ENCODE assay signal across 12 cellular contexts in genomic region chr20:64058536-64058935, GRCh38. TPM values are rescaled to one million over a fixed set of nuclear protein-coding genes. Genes with fewer than 3 reads are reported as not detected.
DNase-seq lines count a peak whose midpoint lies in the region; ATAC-seq, FAIRE-seq and TF ChIP-seq lines count a peak whose summit lies in the region.
"Had no signal": no experiment of that assay in that cellular context is flagged by ENCODE, and none has a peak within 500 bp of the region (broad histone marks: within the 10 kb centered on the region; RNA-seq: fewer than 3 reads in every experiment).

No MANE protein-coding gene starts in this region.

- 77% methylated on average over 12 of the region's 12 CpGs for WGBS in HepG2 (ENCODE audit: low lambda C conversion rate)
- 63% methylated on average over 8 of the region's 12 CpGs for WGBS in right lobe of liver (ENCODE audit: insufficient coverage, low coverage, low lambda C conversion rate, missing lambda C conversion rate)
- WGBS in mammary epithelial cell (ENCODE audit: low coverage, missing lambda C conversion rate) = 85% methylated on average over 11 of the region's 12 CpGs

- H3K27me3 ChIP-seq in HepG2 (ENCODE audit: control insufficient read depth in 1 of 2, insufficient read depth in 2 of 2, low read length in 2 of 2) (no peaks in the 10 kb centered on the region; a peak in 1 of 5 replicates), right lobe of liver (no peaks in the 10 kb centered on the region), mammary epithelial cell (ENCODE audit: insufficient read depth, low read length) (no peaks in the 10 kb centered on the region)
- H3K27me3 ChIP-seq: cardiac muscle cell had no signal

- dilution Hi-C loops in mammary epithelial cell (cut with HindIII; ENCODE audit: low sequenced_read_pairs) = no loop called here

- no peaks in the 10 kb centered on the region for H3K9me3 ChIP-seq in HepG2 (ENCODE audit: low read length)
- H3K9me3 ChIP-seq in right lobe of liver = no peaks in the 10 kb centered on the region
- H3K9me3 ChIP-seq in mammary epithelial cell (replicated peaks; ENCODE audit: insufficient read depth, low read length) = no peaks in the 10 kb centered on the region
- H3K9me3 ChIP-seq: gastroesophageal sphincter had no signal

- peaks cover 20% of the 10 kb centered on the region for H3K27me3 Mint-ChIP-seq in stimulated activated naive CD8-positive, alpha-beta T cell treated with anti-CD3 and anti-CD28 coated beads, Interleukin-15, amount 100 ng/mL, for 72 hours

- H2AFZ ChIP-seq in HepG2 (ENCODE audit: low read length) (no peak overlapping the region), mammary epithelial cell (ENCODE audit: low read depth, low read length) (no peak overlapping the region)

- intact Hi-C loops in HepG2 (cut with micrococcal nuclease; ENCODE audit: unreplicated experiment) = no loop called here
- intact Hi-C loops in right lobe of liver (cut with DNase I) = no loop called here
- intact Hi-C loops in mammary epithelial cell (cut with micrococcal nuclease) = loop anchor here (5.0 kb wide), 1 partner anchor 476 kb away; no protein-coding TSS in a partner anchor

- ATAC-seq in HepG2 (no peak), right lobe of liver (no peak)
- no peak for ATAC-seq in stimulated activated naive CD8-positive, alpha-beta T cell treated with anti-CD3 and anti-CD28 coated beads, Interleukin-15, amount 100 ng/mL, for 72 hours

- in situ Hi-C loops in HepG2 (cut with HindIII; ENCODE audit: extremely low pct_ligation_motif_present, low pct_unique_long_range_greater_than_20kb) (loop anchor here (5.0 kb wide), 1 partner anchor 81 kb away; the partner anchor contains the start of gene SAMD10), mammary epithelial cell (cut with MboI; ENCODE audit: low sequenced_read_pairs in 2 of 2) (no loop called here)

- no peaks in the 10 kb centered on the region for H3K79me2 ChIP-seq in HepG2 (ENCODE audit: insufficient read depth, low read length)
- H3K79me2 ChIP-seq in mammary epithelial cell (ENCODE audit: insufficient read depth, low read length) = peaks cover 5% of the 10 kb centered on the region

- no peak for FAIRE-seq in HepG2 (lab: Jason Lieb, UNC)

- 0 out of 6 replicates have a peak overlapping the region, but pooled peaks of 1 of the 3 experiments have one; percentile 69 for H3K4me3 ChIP-seq in HepG2 (replicated peaks in 1 of 3; ENCODE audit: insufficient read depth in 1 of 3, low read depth in 2 of 3, low read length in 3 of 3)
- H3K4me3 ChIP-seq in right lobe of liver = no peak overlapping the region
- no peak overlapping the region for H3K4me3 ChIP-seq in choroid plexus epithelial cell (ENCODE audit: low read depth, low read length)
- H3K4me3 ChIP-seq in mammary epithelial cell (replicated peaks in 1 of 3; ENCODE audit: insufficient read depth in 1 of 3, low read depth in 2 of 3, low read length in 3 of 3) = no peak overlapping the region
- H3K4me3 ChIP-seq: cardiac muscle cell, gastroesophageal sphincter had no signal

- TF ChIP-seq EP300 in HepG2 (IDR thresholded peaks at IDR 0.05; ENCODE audit: low read depth in 2 of 2, low read length in 2 of 2) = no peak
- no peak for TF ChIP-seq EP300 in HepG2 (CRISPR knock-in tag; IDR thresholded peaks at IDR 0.05; ENCODE audit: borderline replicate concordance)

- H3K9ac ChIP-seq in HepG2 (ENCODE audit: insufficient read depth, low read depth, low read length) = no peak overlapping the region
- H3K9ac ChIP-seq in mammary epithelial cell (ENCODE audit: insufficient read depth, low read length) = no peak overlapping the region

- BruUV-seq in HepG2 (replicated peaks; lab: Mats Ljungman, UMichigan) (no TSS peak), mammary epithelial cell (replicated peaks; lab: Mats Ljungman, UMichigan) (no TSS peak)

- POLR2A ChIA-PET in HepG2 (lab: Yijun Ruan, JAX) = interaction anchor here (0.7 to 4.6 kb wide), 5 partner anchors 8 to 78 kb away, joined by 3 to 41 read pairs (median 4); partner anchors contain the start of genes C20orf204 and PRPF6

- H3K4me3 Mint-ChIP-seq in stimulated activated naive CD8-positive, alpha-beta T cell treated with anti-CD3 and anti-CD28 coated beads, Interleukin-15, amount 100 ng/mL, for 72 hours = peak overlapping the region; percentile 28 to 89
- H3K4me3 Mint-ChIP-seq: immature natural killer cell had no signal

- no peak overlapping the region for H3K27ac ChIP-seq in HepG2 (ENCODE audit: extremely low read length, insufficient read depth, low read length)
- H3K27ac ChIP-seq in right lobe of liver = no peak overlapping the region
- no peak overlapping the region for H3K27ac ChIP-seq in mammary epithelial cell (ENCODE audit: insufficient read depth, low read depth, low read length)
- H3K27ac ChIP-seq: cardiac muscle cell, gastroesophageal sphincter had no signal

- CTCF ChIA-PET in HepG2 (lab: Yijun Ruan, JAX; ENCODE audit: low intra/inter-chr PET ratio, low total read pairs) = interaction anchor here (1.2 to 3.7 kb wide), 2 partner anchors 78 to 102 kb away, joined by 3 to 33 read pairs; partner anchors contain the start of genes PRPF6, SAMD10 and UCKL1
- CTCF ChIA-PET in mammary epithelial cell (lab: Charles Lee; ENCODE audit: low non-redundant PET) = no interaction called here

- H3K4me1 ChIP-seq in HepG2 (ENCODE audit: insufficient read depth, low read length) (peaks cover 69% of the 10 kb centered on the region), right lobe of liver (peaks cover 0 to 5% (median 1%) of the 10 kb centered on the region in 4 donors), mammary epithelial cell (ENCODE audit: insufficient read depth, low read length) (peaks cover 23% of the 10 kb centered on the region)

- no peak overlapping the region for H3K4me2 ChIP-seq in HepG2 (ENCODE audit: low read depth, low read length)
- no peak overlapping the region for H3K4me2 ChIP-seq in mammary epithelial cell (ENCODE audit: insufficient read depth, low read depth, low read length)

- TF ChIP-seq POLR2A in HepG2 (IDR thresholded peaks at IDR 0.05; ENCODE audit: insufficient read depth in 1 of 2, low read depth in 2 of 2, low read length in 2 of 2) (no peak), right lobe of liver (IDR thresholded peaks at IDR 0.05) (no peak)

- H4K20me1 ChIP-seq in HepG2 (ENCODE audit: insufficient read depth, low read length) = 0 out of 2 replicates have a peak, but pooled peaks cover under 1% of the 10 kb centered on the region
- no peaks in the 10 kb centered on the region for H4K20me1 ChIP-seq in mammary epithelial cell (ENCODE audit: insufficient read depth, low read length)

- no peak for TF ChIP-seq RAD21 in HepG2 (CRISPR knock-in tag; IDR thresholded peaks at IDR 0.05)

- H3K36me3 ChIP-seq in HepG2 (replicated peaks in 1 of 2; ENCODE audit: control insufficient read depth in 1 of 2, insufficient read depth in 2 of 2, low read length in 2 of 2) = no peaks in the 10 kb centered on the region
- no peaks in the 10 kb centered on the region for H3K36me3 ChIP-seq in right lobe of liver
- H3K36me3 ChIP-seq in mammary epithelial cell (ENCODE audit: insufficient read depth, low read length) = no peaks in the 10 kb centered on the region
- H3K36me3 ChIP-seq: cardiac muscle cell, gastroesophageal sphincter had no signal

- DNase-seq in HepG2 (ENCODE audit: low spot score) (no peak), right lobe of liver (no peak), RKO (ENCODE audit: low spot score) (peak; percentile 45), choroid plexus epithelial cell (ENCODE audit: low read depth) (peak; percentile 70), pons (ENCODE audit: low spot score) (no peak), NCI-H69 (lab: John Stamatoyannopoulos, UW) (no peak), mammary epithelial cell (no peak)
- DNase-seq in stimulated activated naive CD8-positive, alpha-beta T cell treated with anti-CD3 and anti-CD28 coated beads, Interleukin-15, amount 100 ng/mL, for 72 hours = no peak

- H3K9me3 Mint-ChIP-seq in stimulated activated naive CD8-positive, alpha-beta T cell treated with anti-CD3 and anti-CD28 coated beads, Interleukin-15, amount 100 ng/mL, for 72 hours = no peaks in the 10 kb centered on the region
- H3K9me3 Mint-ChIP-seq: immature natural killer cell had no signal

- TF ChIP-seq CTCF in HepG2 (CRISPR knock-in tag; IDR thresholded peaks at IDR 0.05) = no peak
- TF ChIP-seq CTCF in right lobe of liver (IDR thresholded peaks at IDR 0.05) = no peak
- TF ChIP-seq CTCF in choroid plexus epithelial cell (conservative IDR thresholded peaks at IDR 0.05; ENCODE audit: low read depth, low read length) = no peak
- no peak for TF ChIP-seq CTCF in mammary epithelial cell (conservative IDR thresholded peaks at IDR 0.05 in 1 of 2, IDR thresholded peaks at IDR 0.05 in 1 of 2; ENCODE audit: extremely low read depth in 1 of 2, insufficient read depth in 1 of 2, low read depth in 1 of 2, low read length in 2 of 2)

- H3K27ac Mint-ChIP-seq in stimulated activated naive CD8-positive, alpha-beta T cell treated with anti-CD3 and anti-CD28 coated beads, Interleukin-15, amount 100 ng/mL, for 72 hours = no peak overlapping the region
- H3K27ac Mint-ChIP-seq: immature natural killer cell had no signal

- peaks cover 69% of the 10 kb centered on the region for H3K4me1 Mint-ChIP-seq in stimulated activated naive CD8-positive, alpha-beta T cell treated with anti-CD3 and anti-CD28 coated beads, Interleukin-15, amount 100 ng/mL, for 72 hours

RNA-seq across cellular contexts. Expression of gene TCEA2, which starts 4.5 kb away (rescaled TPM):
- 25.9 and 33.7 TPM in 2 replicates for total RNA-seq in HepG2 (2016; rRNA removed; fragmentation: Illumina TruSeq; extraction: Trizol)
- 58.0 and 75.2 TPM in 2 replicates for total RNA-seq in HepG2 (2016; cell fraction: cytosol; rRNA removed; fragmentation: Illumina TruSeq; extraction: Trizol; ENCODE audit: low read depth)
- total RNA-seq in HepG2 (2016; cell fraction: insoluble cytoplasmic fraction; rRNA removed; fragmentation: Illumina TruSeq; extraction: Trizol) = 25.2 and 31.6 TPM in 2 replicates
- 54.3 and 70.5 TPM in 2 replicates for total RNA-seq in HepG2 (2016; cell fraction: membrane; rRNA removed; fragmentation: Illumina TruSeq; extraction: Trizol)
- total RNA-seq in HepG2 (2016; cell fraction: nucleus; rRNA removed; fragmentation: Illumina TruSeq; extraction: Trizol) = 19.6 and 25.2 TPM in 2 replicates
- 28.1 and 36.8 TPM in 2 replicates for polyA plus RNA-seq in HepG2 (2011; rRNA removed)
- polyA plus RNA-seq in HepG2 (2011; cell fraction: cytosol; rRNA removed) = 22.9 and 25.9 TPM in 2 replicates
- polyA plus RNA-seq in HepG2 (2011; cell fraction: nucleus; rRNA removed) = 101 and 106 TPM in 2 replicates
- 70.9 and 75.4 TPM in 2 replicates for polyA plus RNA-seq in HepG2 (2012)
- polyA plus RNA-seq in HepG2 (2016; cell fraction: cytosol; fragmentation: Illumina TruSeq; extraction: Trizol; ENCODE audit: low read depth) = 308 and 317 TPM in 2 replicates
- polyA plus RNA-seq in HepG2 (2016; cell fraction: insoluble cytoplasmic fraction; fragmentation: Illumina TruSeq; extraction: Trizol; ENCODE audit: low read depth) = 54.5 and 74.5 TPM in 2 replicates
- polyA plus RNA-seq in HepG2 (2016; cell fraction: membrane; fragmentation: Illumina TruSeq; extraction: Trizol; ENCODE audit: low read depth) = 232 and 236 TPM in 2 replicates
- polyA plus RNA-seq in HepG2 (2016; cell fraction: nucleus; fragmentation: Illumina TruSeq; extraction: Trizol; ENCODE audit: insufficient read depth, low read depth) = 80.5 and 83.8 TPM in 2 replicates
- 42.1 and 65.5 TPM in 2 replicates for polyA minus RNA-seq in HepG2 (2011; rRNA and poly(A)+ RNA removed; ENCODE audit: low replicate concordance)
- polyA minus RNA-seq in HepG2 (2011; cell fraction: cytosol; rRNA and poly(A)+ RNA removed) = 21.6 and 27.5 TPM in 2 replicates
- polyA minus RNA-seq in HepG2 (2011; cell fraction: nucleus; rRNA and poly(A)+ RNA removed) = 32.7 and 36.6 TPM in 2 replicates
- total RNA-seq in right lobe of liver = 10 to 100 TPM; 14.8 to 45.6 (median 28.6) TPM
- total RNA-seq in mammary epithelial cell = 10 to 100 TPM; 15.7 to 37.9 TPM
- 15.6 TPM for polyA plus RNA-seq in mammary epithelial cell
- polyA minus RNA-seq in mammary epithelial cell = 26.4 TPM

RNA-seq across cellular contexts. Expression of gene SOX18, which starts 9.1 kb away (rescaled TPM):
- total RNA-seq in HepG2 (2016; rRNA removed; fragmentation: Illumina TruSeq; extraction: Trizol) = 1.3 and 1.9 TPM in 2 replicates
- 1.1 and 1.6 TPM in 2 replicates for total RNA-seq in HepG2 (2016; cell fraction: cytosol; rRNA removed; fragmentation: Illumina TruSeq; extraction: Trizol; ENCODE audit: low read depth)
- total RNA-seq in HepG2 (2016; cell fraction: insoluble cytoplasmic fraction; rRNA removed; fragmentation: Illumina TruSeq; extraction: Trizol) = 0.94 and 1.8 TPM in 2 replicates
- total RNA-seq in HepG2 (2016; cell fraction: membrane; rRNA removed; fragmentation: Illumina TruSeq; extraction: Trizol) = 2.7 and 3.0 TPM in 2 replicates
- total RNA-seq in HepG2 (2016; cell fraction: nucleus; rRNA removed; fragmentation: Illumina TruSeq; extraction: Trizol) = 1.4 and 2.1 TPM in 2 replicates
- 1.6 and 2.0 TPM in 2 replicates for polyA plus RNA-seq in HepG2 (2011; rRNA removed)
- polyA plus RNA-seq in HepG2 (2011; cell fraction: cytosol; rRNA removed) = 1.1 and 2.3 TPM in 2 replicates
- 8.4 and 10.3 TPM in 2 replicates for polyA plus RNA-seq in HepG2 (2011; cell fraction: nucleus; rRNA removed)
- polyA plus RNA-seq in HepG2 (2012) = 2.4 and 3.1 TPM in 2 replicates
- 1.8 and 1.9 TPM in 2 replicates for polyA plus RNA-seq in HepG2 (2016; cell fraction: cytosol; fragmentation: Illumina TruSeq; extraction: Trizol; ENCODE audit: low read depth)
- polyA plus RNA-seq in HepG2 (2016; cell fraction: insoluble cytoplasmic fraction; fragmentation: Illumina TruSeq; extraction: Trizol; ENCODE audit: low read depth) = 7.2 and 8.4 TPM in 2 replicates
- polyA plus RNA-seq in HepG2 (2016; cell fraction: membrane; fragmentation: Illumina TruSeq; extraction: Trizol; ENCODE audit: low read depth) = 3.3 and 4.0 TPM in 2 replicates
- 9.0 and 10.0 TPM in 2 replicates for polyA plus RNA-seq in HepG2 (2016; cell fraction: nucleus; fragmentation: Illumina TruSeq; extraction: Trizol; ENCODE audit: insufficient read depth, low read depth)
- 0.28 and 1.8 TPM in 2 replicates for polyA minus RNA-seq in HepG2 (2011; rRNA and poly(A)+ RNA removed; ENCODE audit: low replicate concordance)
- polyA minus RNA-seq in HepG2 (2011; cell fraction: cytosol; rRNA and poly(A)+ RNA removed) = 1.9 and 4.0 TPM in 2 replicates
- polyA minus RNA-seq in HepG2 (2011; cell fraction: nucleus; rRNA and poly(A)+ RNA removed) = 0.77 and 0.87 TPM in 2 replicates
- total RNA-seq in right lobe of liver = 1 to 10 TPM; 4.1 to 7.8 (median 5.6) TPM
- total RNA-seq in mammary epithelial cell = under 1 TPM in 1 of 2 donors, not detected in 1; 0.16 TPM
- not detected for polyA plus RNA-seq in mammary epithelial cell
- not detected for polyA minus RNA-seq in mammary epithelial cell
- total RNA-seq: progenitor cell of endocrine pancreas had no signal
- polyA plus RNA-seq: cardiac muscle cell, immature natural killer cell had no signal

RNA-seq across cellular contexts. Expression of gene RGS19, which starts 20.8 kb away (rescaled TPM):
- total RNA-seq in HepG2 (2016; rRNA removed; fragmentation: Illumina TruSeq; extraction: Trizol) (10.2 and 10.7 TPM in 2 replicates), right lobe of liver (10 to 100 TPM in 2 of 6 experiments, 1 to 10 TPM in 4; 2.6 to 10.9 (median 5.7) TPM), mammary epithelial cell (10 to 100 TPM in 1 of 2 donors, 1 to 10 TPM in 1; 9.5 to 15.9 TPM)
- 8.3 and 13.6 TPM in 2 replicates for total RNA-seq in HepG2 (2016; cell fraction: cytosol; rRNA removed; fragmentation: Illumina TruSeq; extraction: Trizol; ENCODE audit: low read depth)
- total RNA-seq in HepG2 (2016; cell fraction: insoluble cytoplasmic fraction; rRNA removed; fragmentation: Illumina TruSeq; extraction: Trizol) = 9.9 and 10.3 TPM in 2 replicates
- total RNA-seq in HepG2 (2016; cell fraction: membrane; rRNA removed; fragmentation: Illumina TruSeq; extraction: Trizol) = 24.1 and 24.7 TPM in 2 replicates
- total RNA-seq in HepG2 (2016; cell fraction: nucleus; rRNA removed; fragmentation: Illumina TruSeq; extraction: Trizol) = 7.0 and 7.6 TPM in 2 replicates
- polyA plus RNA-seq in HepG2 (2011; rRNA removed) (11.9 and 14.7 TPM in 2 replicates), mammary epithelial cell (13.9 TPM)
- 11.7 and 19.3 TPM in 2 replicates for polyA plus RNA-seq in HepG2 (2011; cell fraction: cytosol; rRNA removed)
- polyA plus RNA-seq in HepG2 (2011; cell fraction: nucleus; rRNA removed) = 12.6 and 13.6 TPM in 2 replicates
- 4.4 and 6.8 TPM in 2 replicates for polyA plus RNA-seq in HepG2 (2012)
- 18.0 and 22.1 TPM in 2 replicates for polyA plus RNA-seq in HepG2 (2016; cell fraction: cytosol; fragmentation: Illumina TruSeq; extraction: Trizol; ENCODE audit: low read depth)
- 14.2 and 16.6 TPM in 2 replicates for polyA plus RNA-seq in HepG2 (2016; cell fraction: insoluble cytoplasmic fraction; fragmentation: Illumina TruSeq; extraction: Trizol; ENCODE audit: low read depth)
- 25.0 and 29.7 TPM in 2 replicates for polyA plus RNA-seq in HepG2 (2016; cell fraction: membrane; fragmentation: Illumina TruSeq; extraction: Trizol; ENCODE audit: low read depth)
- 9.7 and 10.6 TPM in 2 replicates for polyA plus RNA-seq in HepG2 (2016; cell fraction: nucleus; fragmentation: Illumina TruSeq; extraction: Trizol; ENCODE audit: insufficient read depth, low read depth)
- 15.8 and 18.5 TPM in 2 replicates for polyA minus RNA-seq in HepG2 (2011; rRNA and poly(A)+ RNA removed; ENCODE audit: low replicate concordance)
- 8.1 and 9.1 TPM in 2 replicates for polyA minus RNA-seq in HepG2 (2011; cell fraction: cytosol; rRNA and poly(A)+ RNA removed)
- polyA minus RNA-seq in HepG2 (2011; cell fraction: nucleus; rRNA and poly(A)+ RNA removed) = 4.5 and 5.5 TPM in 2 replicates
- polyA minus RNA-seq in mammary epithelial cell = 8.8 TPM

RNA-seq across cellular contexts. Expression of gene OPRL1, which starts 21.3 kb away (rescaled TPM):
- 0.27 and 0.35 TPM in 2 replicates for total RNA-seq in HepG2 (2016; rRNA removed; fragmentation: Illumina TruSeq; extraction: Trizol)
- not detected in 2 replicates for total RNA-seq in HepG2 (2016; cell fraction: cytosol; rRNA removed; fragmentation: Illumina TruSeq; extraction: Trizol; ENCODE audit: low read depth)
- total RNA-seq in HepG2 (2016; cell fraction: insoluble cytoplasmic fraction; rRNA removed; fragmentation: Illumina TruSeq; extraction: Trizol) = 0.16 and 0.56 TPM in 2 replicates
- total RNA-seq in HepG2 (2016; cell fraction: membrane; rRNA removed; fragmentation: Illumina TruSeq; extraction: Trizol) = 0.12 and 0.14 TPM in 2 replicates
- 0.25 and 0.28 TPM in 2 replicates for total RNA-seq in HepG2 (2016; cell fraction: nucleus; rRNA removed; fragmentation: Illumina TruSeq; extraction: Trizol)
- polyA plus RNA-seq in HepG2 (2011; rRNA removed) = 0.71 and 0.77 TPM in 2 replicates
- 0.37 and 0.86 TPM in 2 replicates for polyA plus RNA-seq in HepG2 (2011; cell fraction: cytosol; rRNA removed)
- 0.99 and 1.1 TPM in 2 replicates for polyA plus RNA-seq in HepG2 (2011; cell fraction: nucleus; rRNA removed)
- polyA plus RNA-seq in HepG2 (2012) = 0.28 and 0.56 TPM in 2 replicates
- polyA plus RNA-seq in HepG2 (2016; cell fraction: cytosol; fragmentation: Illumina TruSeq; extraction: Trizol; ENCODE audit: low read depth) = not detected in 2 replicates
- 0.32 and 0.40 TPM in 2 replicates for polyA plus RNA-seq in HepG2 (2016; cell fraction: insoluble cytoplasmic fraction; fragmentation: Illumina TruSeq; extraction: Trizol; ENCODE audit: low read depth)
- 0.08 TPM in 1 of 2 replicates, not detected in the other for polyA plus RNA-seq in HepG2 (2016; cell fraction: membrane; fragmentation: Illumina TruSeq; extraction: Trizol; ENCODE audit: low read depth)
- polyA plus RNA-seq in HepG2 (2016; cell fraction: nucleus; fragmentation: Illumina TruSeq; extraction: Trizol; ENCODE audit: insufficient read depth, low read depth) = 0.33 and 0.61 TPM in 2 replicates
- 0.14 and 3.0 TPM in 2 replicates for polyA minus RNA-seq in HepG2 (2011; rRNA and poly(A)+ RNA removed; ENCODE audit: low replicate concordance)
- polyA minus RNA-seq in HepG2 (2011; cell fraction: cytosol; rRNA and poly(A)+ RNA removed) = 0.59 and 0.62 TPM in 2 replicates
- polyA minus RNA-seq in HepG2 (2011; cell fraction: nucleus; rRNA and poly(A)+ RNA removed) = 0.13 and 0.25 TPM in 2 replicates
- under 1 TPM in 5 of 6 experiments, not detected in 1; 0.13 to 0.32 (median 0.25) TPM for total RNA-seq in right lobe of liver
- total RNA-seq in mammary epithelial cell = under 1 TPM; 0.38 to 0.50 TPM
- polyA plus RNA-seq in mammary epithelial cell = 0.24 TPM
- 0.21 TPM for polyA minus RNA-seq in mammary epithelial cell

RNA-seq across cellular contexts. Expression of gene C20orf204, which starts 22.6 kb away (rescaled TPM):
- 36.8 and 80.0 TPM in 2 replicates for total RNA-seq in HepG2 (2016; rRNA removed; fragmentation: Illumina TruSeq; extraction: Trizol)
- total RNA-seq in HepG2 (2016; cell fraction: cytosol; rRNA removed; fragmentation: Illumina TruSeq; extraction: Trizol; ENCODE audit: low read depth) = 48.6 and 61.3 TPM in 2 replicates
- 39.0 and 80.0 TPM in 2 replicates for total RNA-seq in HepG2 (2016; cell fraction: insoluble cytoplasmic fraction; rRNA removed; fragmentation: Illumina TruSeq; extraction: Trizol)
- 57.5 and 77.5 TPM in 2 replicates for total RNA-seq in HepG2 (2016; cell fraction: membrane; rRNA removed; fragmentation: Illumina TruSeq; extraction: Trizol)
- 68.2 and 72.7 TPM in 2 replicates for total RNA-seq in HepG2 (2016; cell fraction: nucleus; rRNA removed; fragmentation: Illumina TruSeq; extraction: Trizol)
- polyA plus RNA-seq in HepG2 (2011; rRNA removed) = 22.1 and 27.2 TPM in 2 replicates
- 22.8 and 58.2 TPM in 2 replicates for polyA plus RNA-seq in HepG2 (2011; cell fraction: cytosol; rRNA removed)
- 143 and 193 TPM in 2 replicates for polyA plus RNA-seq in HepG2 (2011; cell fraction: nucleus; rRNA removed)
- polyA plus RNA-seq in HepG2 (2012) = 13.4 and 16.2 TPM in 2 replicates
- 59.0 and 74.0 TPM in 2 replicates for polyA plus RNA-seq in HepG2 (2016; cell fraction: cytosol; fragmentation: Illumina TruSeq; extraction: Trizol; ENCODE audit: low read depth)
- 48.7 and 49.5 TPM in 2 replicates for polyA plus RNA-seq in HepG2 (2016; cell fraction: insoluble cytoplasmic fraction; fragmentation: Illumina TruSeq; extraction: Trizol; ENCODE audit: low read depth)
- 58.9 and 64.4 TPM in 2 replicates for polyA plus RNA-seq in HepG2 (2016; cell fraction: membrane; fragmentation: Illumina TruSeq; extraction: Trizol; ENCODE audit: low read depth)
- 152 and 164 TPM in 2 replicates for polyA plus RNA-seq in HepG2 (2016; cell fraction: nucleus; fragmentation: Illumina TruSeq; extraction: Trizol; ENCODE audit: insufficient read depth, low read depth)
- 1.8 and 19.7 TPM in 2 replicates for polyA minus RNA-seq in HepG2 (2011; rRNA and poly(A)+ RNA removed; ENCODE audit: low replicate concordance)
- polyA minus RNA-seq in HepG2 (2011; cell fraction: cytosol; rRNA and poly(A)+ RNA removed) = 15.0 and 21.9 TPM in 2 replicates
- polyA minus RNA-seq in HepG2 (2011; cell fraction: nucleus; rRNA and poly(A)+ RNA removed) = 21.8 and 31.2 TPM in 2 replicates
- total RNA-seq in right lobe of liver = 1 to 10 TPM in 1 of 6 experiments, under 1 TPM in 4, not detected in 1; 0.29 to 1.1 (median 0.44) TPM
- total RNA-seq in mammary epithelial cell = 1 to 10 TPM in 1 of 2 donors, under 1 TPM in 1; 0.67 to 1.0 TPM
- polyA plus RNA-seq in mammary epithelial cell = 0.03 TPM
- not detected for polyA minus RNA-seq in mammary epithelial cell
- polyA plus RNA-seq: immature natural killer cell had no signal

Comparison
In these comparisons a context has a peak if more than half of its experiments do, and no peak if none do; other contexts are left out.
1. DNase-seq: peak in RKO (single experiment) and choroid plexus epithelial cell (single experiment); none in HepG2 (single experiment), right lobe of liver (0 of 3), stimulated activated naive CD8-positive, alpha-beta T cell treated with anti-CD3 and anti-CD28 coated beads, Interleukin-15, amount 100 ng/mL, for 72 hours (0 of 2), pons (single experiment), NCI-H69 (single experiment) and mammary epithelial cell (single experiment).